Comparison of ENCODE assay signal across 23 cellular contexts in genomic region chr6:112524071-112524470, GRCh38.
DNase-seq lines count a peak whose midpoint lies in the region; ATAC-seq, FAIRE-seq and TF ChIP-seq lines count a peak whose summit lies in the region.
"Had no signal": no experiment of that assay in that cellular context is flagged by ENCODE, and none has a peak within 500 bp of the region (broad histone marks: within the 10 kb centered on the region; RNA-seq: fewer than 3 reads in every experiment).

No MANE protein-coding gene starts in this region.

- no peaks in the 10 kb centered on the region for H3K79me2 ChIP-seq in GM23338 (replicated peaks; ENCODE audit: insufficient read depth)
- H3K79me2 ChIP-seq in H1 (ENCODE audit: control insufficient read depth in 1 of 2, insufficient read depth in 2 of 2, low read length in 2 of 2) = no peaks in the 10 kb centered on the region
- H3K79me2 ChIP-seq in neural progenitor cell (ENCODE audit: low read depth) = no peaks in the 10 kb centered on the region

- no peak overlapping the region for H2BK12ac ChIP-seq in H1 (ENCODE audit: low read depth, low read length)

- H4K8ac ChIP-seq in H1 (ENCODE audit: extremely low read depth, insufficient read depth, low read length) = no peak overlapping the region

- peaks cover 15% of the 10 kb centered on the region for H3K4me1 Mint-ChIP-seq in GM23338
- no peaks in the 10 kb centered on the region for H3K4me1 Mint-ChIP-seq in neural progenitor cell
- H3K4me1 Mint-ChIP-seq: B cell; CD4-positive, CD25-positive, alpha-beta regulatory T cell had no signal

- H3K27ac ChIP-seq in GM23338 (ENCODE audit: low read depth) (peak overlapping the region; percentile 47; the same call in 1 of the 2 replicates), HUES64 (ENCODE audit: low read depth, low read length) (peak overlapping the region; percentile 29), H1 (ENCODE audit: low read depth, low read length) (no peak overlapping the region), neural progenitor cell (peak overlapping the region; percentile 17)
- H3K27ac ChIP-seq: 22Rv1, BLaER1, C4-2B had no signal

- H3K23me2 ChIP-seq in H1 (ENCODE audit: low read depth, low read length) = no peaks in the 10 kb centered on the region

- H3K9me2 ChIP-seq in GM23338 (ENCODE audit: insufficient read depth) = peaks cover 3% of the 10 kb centered on the region; the same call in 1 of the 2 replicates

- peak; percentile 72 for FAIRE-seq in H1 (lab: Jason Lieb, UNC)
- FAIRE-seq: A204.1, GM12878, GM19239 had no signal

- H3K27ac Mint-ChIP-seq in GM23338 = peak overlapping the region; percentile 93
- H3K27ac Mint-ChIP-seq in neural progenitor cell = no peak overlapping the region
- H3K27ac Mint-ChIP-seq: B cell; CD4-positive, CD25-positive, alpha-beta regulatory T cell; CD8-positive, alpha-beta T cell had no signal

- 55% methylated on average over 1 of the region's 2 CpGs for WGBS in HUES64
- 44% methylated on average over 2 of the region's 2 CpGs; no CpG with 5 or more reads in 1 of the 2 experiments for WGBS in H1 (ENCODE audit: extremely low coverage in 1 of 2, insufficient coverage in 1 of 2, insufficient read length in 1 of 2, insufficient replicate concordance in 2 of 2, low coverage in 1 of 2, low lambda C conversion rate in 2 of 2, missing lambda C conversion rate in 1 of 2), 2 experiments

- no peak overlapping the region for H4K91ac ChIP-seq in H1 (replicated peaks; ENCODE audit: insufficient read length, low read length)

- H4K5ac ChIP-seq in H1 (ENCODE audit: insufficient read length, low read depth, low read length) = peak overlapping the region; percentile 57

- no peak overlapping the region for H2AK5ac ChIP-seq in H1 (ENCODE audit: low read depth, low read length)

- H3K4me1 ChIP-seq in GM23338 (ENCODE audit: insufficient read depth) = peaks cover 26% of the 10 kb centered on the region
- H3K4me1 ChIP-seq in HUES64 (ENCODE audit: insufficient read depth, low read length) = peaks cover 46% of the 10 kb centered on the region
- H3K4me1 ChIP-seq in H1 (replicated peaks in 1 of 4; ENCODE audit: control insufficient read depth in 3 of 4, insufficient read depth in 4 of 4, low read length in 3 of 4) = peaks cover 0 to 7% (median 1%) of the 10 kb centered on the region in 4 experiments; a peak in 1 of 7 replicates
- peaks cover 31% of the 10 kb centered on the region for H3K4me1 ChIP-seq in neural progenitor cell
- H3K4me1 ChIP-seq: BLaER1, Caco-2 had no signal

- no peak overlapping the region for H3K56ac ChIP-seq in H1 (replicated peaks; ENCODE audit: insufficient read length, low read depth, low read length)

- no peaks in the 10 kb centered on the region for H3K79me1 ChIP-seq in H1 (ENCODE audit: low read depth, low read length)

- H4K20me1 ChIP-seq in GM23338 (replicated peaks; ENCODE audit: insufficient read depth) (no peaks in the 10 kb centered on the region), H1 (replicated peaks in 1 of 2; ENCODE audit: control insufficient read depth in 1 of 2, insufficient read depth in 2 of 2, low read length in 2 of 2) (no peaks in the 10 kb centered on the region), neural progenitor cell (ENCODE audit: low read depth) (no peaks in the 10 kb centered on the region)
- H4K20me1 ChIP-seq: BLaER1 had no signal

- TF ChIP-seq EP300 in H1 (IDR thresholded peaks at IDR 0.05; ENCODE audit: borderline replicate concordance in 1 of 2, low read depth in 2 of 2, low read length in 2 of 2) = no peak

- ATAC-seq in GM23338 (peak; percentile 25; the same call in 2 of the 3 replicates), GM21526 (IDR thresholded peaks at IDR 0.05; ENCODE audit: low FRiP score, unreplicated experiment) (no peak)
- ATAC-seq: CD8-positive, alpha-beta T cell; GM12878; HCT116 had no signal

- no peaks in the 10 kb centered on the region for H3K27me3 ChIP-seq in GM23338 (ENCODE audit: insufficient read depth)
- H3K27me3 ChIP-seq in HUES64 (ENCODE audit: insufficient read depth, low read length) = no peaks in the 10 kb centered on the region
- H3K27me3 ChIP-seq in H1 (replicated peaks in 1 of 4; ENCODE audit: control insufficient read depth in 3 of 4, extremely low read depth in 1 of 4, insufficient read depth in 3 of 4, low read length in 3 of 4) = no peaks in the 10 kb centered on the region
- no peaks in the 10 kb centered on the region for H3K27me3 ChIP-seq in neural progenitor cell
- H3K27me3 ChIP-seq: BLaER1 had no signal

- H2BK15ac ChIP-seq in H1 (ENCODE audit: low read length) = no peak overlapping the region

- no peak overlapping the region for H2BK20ac ChIP-seq in H1 (ENCODE audit: low read length)

- DNase-seq in GM23338 (ENCODE audit: low spot score) (peak; percentile 8), H1 (ENCODE audit: low read depth in 1 of 2, low spot score in 2 of 2) (no peak), neural progenitor cell (ENCODE audit: low spot score) (no peak), NCI-H345 treated with DMSO at 0.1 percent for 48 hours (lab: John Stamatoyannopoulos, UW; ENCODE audit: unreplicated experiment) (no peak), G401 (ENCODE audit: low spot score) (no peak)
- DNase-seq: Caco-2; CD4-positive, CD25-positive, alpha-beta regulatory T cell; CD8-positive, alpha-beta T cell; DMS153; DND-41; GDM1; GOT3; H7 had no signal

- H3K4me2 ChIP-seq in GM23338 (peak overlapping the region; percentile 36; the same call in 1 of the 2 replicates), H1 (ENCODE audit: insufficient read depth in 1 of 2, low read depth in 2 of 2, low read length in 2 of 2) (peak overlapping the region; percentile 1 to 41; a peak in 2 of 4 replicates), neural progenitor cell (peak overlapping the region; percentile 14)
- H3K4me2 ChIP-seq: BLaER1 had no signal

- no peak overlapping the region for H3K23ac ChIP-seq in H1 (ENCODE audit: insufficient read length)

- no peak overlapping the region for H3K4ac ChIP-seq in H1 (replicated peaks; ENCODE audit: insufficient read length, low read depth, low read length)

- H2AFZ ChIP-seq in GM23338 (no peak overlapping the region), H1 (ENCODE audit: low read length) (no peak overlapping the region), neural progenitor cell (replicated peaks) (no peak overlapping the region)

- H2BK120ac ChIP-seq in H1 (replicated peaks; ENCODE audit: low read depth, low read length) = no peak overlapping the region

- H3K9me3 Mint-ChIP-seq in GM23338 = peaks cover 1% of the 10 kb centered on the region
- H3K9me3 Mint-ChIP-seq in neural progenitor cell = peaks cover 15% of the 10 kb centered on the region
- H3K9me3 Mint-ChIP-seq: CD8-positive, alpha-beta T cell had no signal

- POLR2A ChIA-PET in H1 (lab: Charles Lee; ENCODE audit: partially characterized antibody) = no interaction called here

- TF ChIP-seq RAD21 in H1 (IDR thresholded peaks at IDR 0.05 in 1 of 2, conservative IDR thresholded peaks at IDR 0.05 in 1 of 2; ENCODE audit: low read depth in 2 of 2, low read length in 2 of 2) = no peak

- H3K18ac ChIP-seq in H1 (ENCODE audit: extremely low read depth, low read length) = no peak overlapping the region

- no peak for TF ChIP-seq POLR2A in H1 (IDR thresholded peaks at IDR 0.05; ENCODE audit: control extremely low read depth in 1 of 2, low read depth in 2 of 2, low read length in 2 of 2)

- H3K36me3 Mint-ChIP-seq in GM23338 (ENCODE audit: low read depth) (peaks cover under 1% of the 10 kb centered on the region; the same call in 2 of the 3 replicates), neural progenitor cell (peaks cover 10% of the 10 kb centered on the region)
- H3K36me3 Mint-ChIP-seq: CD4-positive, CD25-positive, alpha-beta regulatory T cell; CD8-positive, alpha-beta T cell had no signal

- peak overlapping the region; percentile 28; the same call in 2 of the 3 replicates for H3K4me3 Mint-ChIP-seq in GM23338
- no peak overlapping the region for H3K4me3 Mint-ChIP-seq in neural progenitor cell
- H3K4me3 Mint-ChIP-seq: B cell; CD8-positive, alpha-beta T cell had no signal

- CTCF ChIA-PET in H1 (lab: Charles Lee; ENCODE audit: partially characterized antibody) = interaction anchor here (0.6 to 1.1 kb wide), 2 partner anchors 21 to 459 kb away, joined by 4 to 5 read pairs; no protein-coding TSS in a partner anchor

- no peak overlapping the region for H3K14ac ChIP-seq in H1 (ENCODE audit: insufficient read length)

- 0 out of 2 replicates have a peak overlapping the region, but pooled peaks have one; percentile 1 for H3K4me3 ChIP-seq in GM23338
- no peak overlapping the region for H3K4me3 ChIP-seq in HUES64 (ENCODE audit: low read length)
- peak overlapping the region in 1 of 4 experiments; percentile 27; a peak in 1 of 8 replicates for H3K4me3 ChIP-seq in H1 (ENCODE audit: extremely low read depth in 1 of 4, insufficient read depth in 2 of 4, low read depth in 3 of 4, low read length in 4 of 4)
- no peak overlapping the region for H3K4me3 ChIP-seq in neural progenitor cell
- H3K4me3 ChIP-seq: BLaER1, GM12878 had no signal

- in situ Hi-C loops in G401 (cut with HindIII; ENCODE audit: low sequenced_read_pairs) = no loop called here

- TF ChIP-seq CTCF in GM23338 (conservative IDR thresholded peaks at IDR 0.05; ENCODE audit: low read depth in 2 of 2) (no peak), H1 (IDR thresholded peaks at IDR 0.05; ENCODE audit: control extremely low read depth in 1 of 3, insufficient read depth in 1 of 3, low read depth in 1 of 3, low read length in 3 of 3) (no peak), neural progenitor cell (IDR thresholded peaks at IDR 0.05) (no peak)

- H3K9ac ChIP-seq in HUES64 (ENCODE audit: low read depth, low read length) (no peak overlapping the region), H1 (replicated peaks in 1 of 4; ENCODE audit: extremely low read depth in 1 of 4, low read depth in 3 of 4, low read length in 3 of 4) (no peak overlapping the region), neural progenitor cell (no peak overlapping the region)
- H3K9ac ChIP-seq: BLaER1 had no signal

- no peaks in the 10 kb centered on the region for H3K36me3 ChIP-seq in GM23338 (ENCODE audit: insufficient read depth)
- no peaks in the 10 kb centered on the region for H3K36me3 ChIP-seq in HUES64 (ENCODE audit: insufficient read depth, low read length)
- H3K36me3 ChIP-seq in H1 (ENCODE audit: control insufficient read depth in 2 of 4, insufficient read depth in 4 of 4, low read length in 3 of 4) = no peaks in the 10 kb centered on the region; a peak in 1 of 8 replicates
- H3K36me3 ChIP-seq in neural progenitor cell = no peaks in the 10 kb centered on the region
- H3K36me3 ChIP-seq: BLaER1 had no signal

- no peaks in the 10 kb centered on the region for H3F3A ChIP-seq in GM23338 (replicated peaks; ENCODE audit: low read depth)
- peaks cover 32% of the 10 kb centered on the region for H3F3A ChIP-seq in neural progenitor cell (ENCODE audit: low read depth)

- H3K27me3 Mint-ChIP-seq in GM23338 (ENCODE audit: insufficient read depth, low read depth, poor library complexity) = peaks cover 2% of the 10 kb centered on the region
- H3K27me3 Mint-ChIP-seq in neural progenitor cell (ENCODE audit: insufficient read depth, low read depth) = no peaks in the 10 kb centered on the region
- H3K27me3 Mint-ChIP-seq: B cell had no signal

- peaks cover 1% of the 10 kb centered on the region for H3K9me3 ChIP-seq in HUES64 (ENCODE audit: insufficient read depth, low read depth, low read length)
- H3K9me3 ChIP-seq in H1 (ENCODE audit: insufficient read depth in 2 of 2, low read depth in 1 of 2, low read length in 1 of 2) = peaks cover 0 to 7% of the 10 kb centered on the region in 2 experiments; a peak in 1 of 4 replicates
- no peaks in the 10 kb centered on the region for H3K9me3 ChIP-seq in neural progenitor cell (ENCODE audit: low read depth)
- H3K9me3 ChIP-seq: BLaER1, Caco-2 had no signal

- no peak overlapping the region for H2BK5ac ChIP-seq in H1 (ENCODE audit: low read depth, low read length)
